ENCODE assay signal across 16 cellular contexts in the genomic region with DNA sequence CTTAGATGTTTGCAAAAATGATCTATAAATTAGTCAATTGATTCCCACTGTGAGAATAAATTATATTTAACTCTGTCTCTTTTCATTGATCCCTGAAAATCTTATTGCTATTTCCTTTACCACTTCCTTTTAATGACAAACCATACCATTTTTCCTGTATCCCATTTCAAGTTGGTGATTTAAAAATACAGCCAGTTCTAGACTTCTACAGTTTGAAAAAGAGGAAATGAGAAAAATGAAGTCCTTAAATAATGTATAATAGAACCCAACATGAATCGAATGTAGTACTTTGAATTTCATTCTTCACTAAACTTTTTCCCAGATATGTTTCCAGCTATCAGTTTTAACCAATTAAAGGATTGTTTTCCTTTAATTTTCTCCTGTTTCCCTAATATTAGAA. TPM values are rescaled to one million over a fixed set of nuclear protein-coding genes. Genes with fewer than 3 reads are reported as not detected.
A peak's percentile ranks its signal among the peaks of the same experiment; 100 is the strongest.
DNase-seq lines count a peak whose midpoint lies in the region; ATAC-seq, FAIRE-seq and TF ChIP-seq lines count a peak whose summit lies in the region.
"Had no signal": no experiment of that assay in that cellular context is flagged by ENCODE, and none has a peak within 500 bp of the region (broad histone marks: within the 10 kb centered on the region; RNA-seq: fewer than 3 reads in every experiment).

No MANE protein-coding gene starts in this region.

- no peaks in the 10 kb centered on the region for H3K79me1 ChIP-seq in H9 (ENCODE audit: insufficient read depth, low read depth, low read length, poor library complexity, severe bottlenecking)

- H3K79me2 ChIP-seq in GM12878 (ENCODE audit: control insufficient read depth, insufficient read depth, low read length): no peaks in the 10 kb centered on the region
- H3K79me2 ChIP-seq in H9 (ENCODE audit: insufficient read depth, low read length): no peaks in the 10 kb centered on the region

- no peak overlapping the region for H2BK120ac ChIP-seq in H9 (ENCODE audit: low read depth, low read length, poor library complexity, severe bottlenecking)

- no peak for TF ChIP-seq CTCF in GM10248 (IDR thresholded peaks at IDR 0.05; ENCODE audit: control extremely low read depth, extremely low read depth, low read depth, missing control alignments)
- no peak for TF ChIP-seq CTCF in GM12878 (IDR thresholded peaks at IDR 0.05 in 2 of 3, conservative IDR thresholded peaks at IDR 0.05 in 1 of 3; ENCODE audit: control insufficient read depth in 2 of 3, extremely low read depth in 1 of 3, insufficient read depth in 1 of 3, low read depth in 3 of 3, low read length in 3 of 3)
- TF ChIP-seq CTCF in H9 (conservative IDR thresholded peaks at IDR 0.05): no peak
- no peak for TF ChIP-seq CTCF in breast epithelium (IDR thresholded peaks at IDR 0.05)

- SMC1A ChIA-PET in GM12878 (lab: Charles Lee; ENCODE audit: uncharacterized antibody, unreplicated experiment): interaction anchor here (0.5 to 1.8 kb wide), 11 partner anchors 11 to 715 kb away, joined by 3 to 5 read pairs (median 3); no protein-coding TSS in a partner anchor

- peak; percentile 12 for DNase-seq in GM10248 (ENCODE audit: extremely low spot score)
- peak; percentile 80 for DNase-seq in MV-4-11 (lab: John Stamatoyannopoulos, UW)
- no peak for DNase-seq in GM12878 (ENCODE audit: low read depth, low spot score)
- DNase-seq in activated T-cell treated with anti-CD3 and anti-CD28 coated beads, Interleukin-2, amount 50 U/mL, for 48 hours: no peak
- no peak for DNase-seq in H9
- DNase-seq in breast epithelium (ENCODE audit: low spot score in 2 of 2): no peak
- DNase-seq: DMS79 treated with DMSO at 0.1 percent for 48 hours, NCI-H1417 treated with DMSO at 0.1 percent for 48 hours, NCI-H187 treated with DMSO at 0.1 percent for 48 hours, NCI-H226, NCI-H524, SHP77 had no signal

- H4K5ac ChIP-seq in H9 (ENCODE audit: insufficient read length, low read depth, low read length): no peak overlapping the region

- 4% methylated on average over 1 of the region's 1 CpG for WGBS in GM12878 (ENCODE audit: insufficient coverage, insufficient replicate concordance, low lambda C conversion rate, missing lambda C conversion rate)
- WGBS in H9 (ENCODE audit: extremely low coverage, insufficient read length, low lambda C conversion rate): no CpG with 5 or more reads among the region's 1 CpG

- H3K14ac ChIP-seq in H9 (ENCODE audit: insufficient read depth, low read length): no peak overlapping the region

- H3K9me3 ChIP-seq in GM12878 (replicated peaks; ENCODE audit: control insufficient read depth, insufficient read depth, low read length) (no peaks in the 10 kb centered on the region), H9 (ENCODE audit: control insufficient read depth, low read depth, low read length) (no peaks in the 10 kb centered on the region), breast epithelium (no peaks in the 10 kb centered on the region)

- H3K27ac ChIP-seq in GM12878 (ENCODE audit: control insufficient read depth, insufficient read depth): no peak overlapping the region
- H3K27ac ChIP-seq in H9 (ENCODE audit: insufficient read length, low read depth, low read length): no peak overlapping the region
- no peak overlapping the region for H3K27ac ChIP-seq in breast epithelium

- no peak overlapping the region for H3K9ac ChIP-seq in GM12878 (ENCODE audit: control insufficient read depth, insufficient read depth, low read length)
- no peak overlapping the region for H3K9ac ChIP-seq in H9 (ENCODE audit: extremely low read depth, insufficient read length, low read length)

- H3K36me3 Mint-ChIP-seq in H9 (ENCODE audit: insufficient read depth in 1 of 3, low read depth in 3 of 3): peaks cover 9 to 17% (median 17%) of the 10 kb centered on the region in 3 experiments; a peak in 6 of 7 replicates

- H2BK20ac ChIP-seq in H9 (ENCODE audit: low read depth, low read length, poor library complexity, severe bottlenecking): no peak overlapping the region

- no peaks in the 10 kb centered on the region for H3K4me1 Mint-ChIP-seq in H9

- TF ChIP-seq EP300 in GM12878 (IDR thresholded peaks at IDR 0.05; ENCODE audit: borderline replicate concordance in 1 of 2, control insufficient read depth in 1 of 2, low read depth in 2 of 2, low read length in 2 of 2): no peak

- peak; percentile 61 for ATAC-seq in HG02885 (IDR thresholded peaks at IDR 0.05; ENCODE audit: poor library complexity, unreplicated experiment)
- ATAC-seq in GM12878: peak; percentile 67
- ATAC-seq: SK-N-SH treated with all-trans-retinoic acid at 6 μM for 48 hours had no signal

- no peak overlapping the region for H3T11ph ChIP-seq in H9 (ENCODE audit: low read length)

- intact Hi-C loops in GM12878 (cut with micrococcal nuclease; ENCODE audit: unreplicated experiment): no loop called here
- intact Hi-C loops in breast epithelium (cut with DNase I; ENCODE audit: low total_unique reads): no loop called here

- no peak overlapping the region for H4K91ac ChIP-seq in H9 (ENCODE audit: insufficient read length, low read depth, low read length)

- POLR2A ChIA-PET in GM10248 (lab: Yijun Ruan, JAX): no interaction called here
- POLR2A ChIA-PET in GM12878 (lab: Charles Lee): no interaction called here

- in situ Hi-C loops in GM12878 (cut with MboI): no loop called here

- H3K36me3 ChIP-seq in GM12878 (ENCODE audit: control insufficient read depth in 2 of 2, insufficient read depth in 2 of 2, low read length in 1 of 2) (0 out of 4 replicates have a peak, but pooled peaks cover 0 to 5% of the 10 kb centered on the region in 2 experiments), breast epithelium (no peaks in the 10 kb centered on the region)

- TF ChIP-seq RAD21 in GM12878 (IDR thresholded peaks at IDR 0.05; ENCODE audit: insufficient read depth, low read depth, low read length): no peak

- H3K23me2 ChIP-seq in H9 (ENCODE audit: insufficient read length, low read depth, low read length, poor library complexity, severe bottlenecking): no peaks in the 10 kb centered on the region

- H3K4me2 ChIP-seq in GM12878 (ENCODE audit: control insufficient read depth, insufficient read depth) (no peak overlapping the region; the same call in 1 of the 2 replicates), H9 (ENCODE audit: insufficient read depth, insufficient read length, low read length) (no peak overlapping the region)

- no peak overlapping the region for H3K4me3 ChIP-seq in GM12878
- H3K4me3 ChIP-seq in breast epithelium: no peak overlapping the region

- H2AK5ac ChIP-seq in H9 (ENCODE audit: insufficient read length, low read length): no peak overlapping the region

- H3K18ac ChIP-seq in H9 (ENCODE audit: insufficient read length, low read depth, low read length): no peak overlapping the region

- H3K4me1 ChIP-seq in GM12878 (ENCODE audit: control insufficient read depth, insufficient read depth, low read length) (peaks cover 13% of the 10 kb centered on the region), H9 (ENCODE audit: insufficient read depth, low read length) (no peaks in the 10 kb centered on the region), breast epithelium (no peaks in the 10 kb centered on the region)

- no peak overlapping the region for H3K4me3 Mint-ChIP-seq in H9
- H3K4me3 Mint-ChIP-seq: CD14-positive monocyte had no signal

- RAD21 ChIA-PET in GM12878 (lab: Charles Lee; ENCODE audit: unreplicated experiment): interaction anchor here (1.4 kb wide), 1 partner anchor 17 kb away, joined by 4 read pairs; no protein-coding TSS in a partner anchor

- no TSS peak for BruUV-seq in GM12878 (replicated peaks; lab: Mats Ljungman, UMichigan)

- no peaks in the 10 kb centered on the region for H3K9me3 Mint-ChIP-seq in H9

- no peak for TF ChIP-seq POLR2A in GM12878 (IDR thresholded peaks at IDR 0.05; ENCODE audit: low read depth, low read length)
- TF ChIP-seq POLR2A in breast epithelium (IDR thresholded peaks at IDR 0.05): no peak

- H2BK5ac ChIP-seq in H9 (ENCODE audit: insufficient read length, low read length): no peak overlapping the region

- no peak overlapping the region for H2BK12ac ChIP-seq in H9 (ENCODE audit: insufficient read length, low read depth, low read length)

- no peaks in the 10 kb centered on the region for H3K27me3 ChIP-seq in GM12878 (replicated peaks in 1 of 2; ENCODE audit: control insufficient read depth in 2 of 2, insufficient read depth in 2 of 2, low read length in 1 of 2)
- no peaks in the 10 kb centered on the region for H3K27me3 ChIP-seq in H9 (ENCODE audit: insufficient read depth, low read length)
- H3K27me3 ChIP-seq in breast epithelium: no peaks in the 10 kb centered on the region

- no peak overlapping the region for H3K27ac Mint-ChIP-seq in H9

- H4K20me1 ChIP-seq in GM12878 (ENCODE audit: control insufficient read depth, insufficient read depth) (no peaks in the 10 kb centered on the region), H9 (ENCODE audit: control insufficient read depth, insufficient read depth, insufficient read length) (no peaks in the 10 kb centered on the region)

- CTCF ChIA-PET in GM10248 (lab: Yijun Ruan, JAX): interaction anchor here (1.5 to 2.3 kb wide), 2 partner anchors 19 to 347 kb away, joined by 5 read pairs; no protein-coding TSS in a partner anchor
- CTCF ChIA-PET in GM12878 (lab: Yijun Ruan, JAX): interaction anchor here (1.0 to 1.8 kb wide), 5 partner anchors 9 to 119 kb away, joined by 3 to 8 read pairs (median 5); no protein-coding TSS in a partner anchor

- H2AFZ ChIP-seq in GM12878 (ENCODE audit: control insufficient read depth, low read depth, low read length) (no peak overlapping the region), H9 (ENCODE audit: low read length) (no peak overlapping the region)

- H3K56ac ChIP-seq in H9 (ENCODE audit: insufficient read length, low read depth, low read length): no peak overlapping the region

- no peak overlapping the region for H3K4ac ChIP-seq in H9 (ENCODE audit: low read depth, low read length)

- no peaks in the 10 kb centered on the region for H3K27me3 Mint-ChIP-seq in H9 (ENCODE audit: low read depth)

- H4K8ac ChIP-seq in H9 (replicated peaks; ENCODE audit: insufficient read length, low read depth, low read length): no peak overlapping the region

- H2BK15ac ChIP-seq in H9 (ENCODE audit: low read depth, low read length): no peak overlapping the region

- no peak overlapping the region for H3K23ac ChIP-seq in H9 (ENCODE audit: insufficient read length, low read depth, low read length)

- no peak for FAIRE-seq in GM12878 (lab: Jason Lieb, UNC)
- FAIRE-seq: H1 had no signal

RNA-seq across cellular contexts. Expression of a gene that starts 29.5 kb away (rescaled TPM):
- 18.3 and 24.7 TPM in 2 replicates for total RNA-seq in GM12878 (2013; cell fraction: nucleolus; rRNA removed)
- 11.0 and 16.4 TPM in 2 replicates for total RNA-seq in GM12878 (2014; rRNA removed)
- total RNA-seq in GM12878 (2014; rRNA removed; fragmentation: Illumina TruSeq; extraction: Trizol): 16.7 and 19.5 TPM in 2 replicates
- total RNA-seq in GM12878 (2021): 8.4 and 9.8 TPM in 2 replicates
- polyA plus RNA-seq in GM12878 (2011; ENCODE audit: low read depth): 3.2 TPM
- 15.6 and 20.4 TPM in 2 replicates for polyA plus RNA-seq in GM12878 (2011; rRNA removed)
- polyA plus RNA-seq in GM12878 (2011; cell fraction: cytosol; rRNA removed): 5.9 and 6.6 TPM in 2 replicates
- 6.6 and 6.8 TPM in 2 replicates for polyA plus RNA-seq in GM12878 (2011; cell fraction: nucleus; rRNA removed)
- polyA plus RNA-seq in GM12878 (2012): 10.3 and 11.4 TPM in 2 replicates
- polyA plus RNA-seq in GM12878 (2014; fragmentation: Illumina TruSeq; extraction: Trizol): 12.0 and 13.1 TPM in 2 replicates
- 10 to 100 TPM; 14.8 to 19.1 TPM for polyA plus RNA-seq in GM12878 (2014; fragmentation: Nextera tagmentation; extraction: Ambion mirVana)
- polyA plus RNA-seq in GM12878 (2014; rRNA removed): 12.5 and 20.4 TPM in 2 replicates
- 10 to 100 TPM; 15.6 to 17.5 TPM for polyA plus RNA-seq in GM12878 (2016; fragmentation: Nextera tagmentation; extraction: Ambion mirVana)
- 1.8 and 2.4 TPM in 2 replicates for polyA minus RNA-seq in GM12878 (2011; rRNA and poly(A)+ RNA removed)
- polyA minus RNA-seq in GM12878 (2011; cell fraction: cytosol; rRNA and poly(A)+ RNA removed): 2.4 TPM in 1 of 2 replicates, not detected in the other
- 3.7 and 5.8 TPM in 2 replicates for polyA minus RNA-seq in GM12878 (2011; cell fraction: nucleus; rRNA and poly(A)+ RNA removed)
- 9.2 and 9.9 TPM in 2 replicates for total RNA-seq in H9 (2021)
- total RNA-seq in breast epithelium: 10 to 100 TPM; 12.6 to 14.7 (median 13.2) TPM

Comparison
In these comparisons a context has a peak if more than half of its experiments do, and no peak if none do; other contexts are left out.
1. DNase-seq: peak in GM10248 (single experiment) and MV-4-11 (single experiment); none in GM12878 (single experiment), activated T-cell treated with anti-CD3 and anti-CD28 coated beads, Interleukin-2, amount 50 U/mL, for 48 hours (0 of 2), H9 (single experiment) and breast epithelium (0 of 2).